Comparison of ENCODE assay signal across 8 cellular contexts in the genomic region with DNA sequence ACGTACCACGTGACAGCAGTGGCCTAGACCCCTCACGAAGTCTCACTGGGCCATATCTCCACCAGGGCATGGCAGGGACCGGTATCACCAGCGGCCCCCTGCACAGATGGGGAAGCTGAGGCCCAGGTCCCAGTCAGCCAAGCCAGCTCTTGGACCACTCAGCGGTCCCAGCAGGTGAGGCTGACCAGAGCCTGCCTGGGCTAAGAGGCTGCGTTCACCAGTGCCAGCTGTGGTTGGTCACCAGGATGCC. TPM values are rescaled to one million over a fixed set of nuclear protein-coding genes. Genes with fewer than 3 reads are reported as not detected.
DNase-seq lines count a peak whose midpoint lies in the region; ATAC-seq and TF ChIP-seq lines count a peak whose summit lies in the region.

No MANE protein-coding gene starts in this region.

- H3K27ac ChIP-seq in KMS-11: no peak overlapping the region
- peak overlapping the region; percentile 94 for H3K27ac ChIP-seq in cingulate gyrus (ENCODE audit: low read depth, low read length)

- H3K79me2 ChIP-seq in KMS-11 (ENCODE audit: insufficient read depth, low read depth): no peaks in the 10 kb centered on the region

- DNase-seq in BJ (ENCODE audit: low read depth) (no peak), neural crest cell (ENCODE audit: low read depth, low spot score) (no peak), OCI-M2 (lab: John Stamatoyannopoulos, UW; ENCODE audit: unreplicated experiment) (no peak), COLO829 (ENCODE audit: low spot score) (no peak), cerebellar nuclear complex (lab: John Stamatoyannopoulos, UW) (no peak)

- H3K9me3 Mint-ChIP-seq in neural crest cell: no peaks in the 10 kb centered on the region

- H3K4me1 ChIP-seq in KMS-11 (ENCODE audit: low read depth, poor library complexity, severe bottlenecking): peaks cover 28% of the 10 kb centered on the region

- ATAC-seq in GM19035 (IDR thresholded peaks at IDR 0.05; ENCODE audit: unreplicated experiment): no peak

- CTCF ChIA-PET in BJ (lab: Yijun Ruan, JAX): interaction anchor here (1.3 kb wide), 2 partner anchors 14 to 124 kb away, joined by 4 to 6 read pairs; no protein-coding TSS in a partner anchor

- POLR2A ChIA-PET in BJ (lab: Charles Lee): interaction anchor here (0.7 kb wide), 1 partner anchor 9 kb away, joined by 3 read pairs; no protein-coding TSS in a partner anchor

- H3K27ac Mint-ChIP-seq in neural crest cell (ENCODE audit: unreplicated experiment): no peak overlapping the region

- peak overlapping the region; percentile 62 for H3K4me3 Mint-ChIP-seq in neural crest cell

- H3K4me2 ChIP-seq in KMS-11: peak overlapping the region; percentile 71

- H3K4me3 ChIP-seq in BJ (ENCODE audit: low read depth, low read length) (peak overlapping the region; percentile 26; the same call in 1 of the 2 replicates), KMS-11 (IDR thresholded peaks at IDR 0.05; ENCODE audit: insufficient read depth, low read depth, low read length) (no peak overlapping the region)

- peak overlapping the region; percentile 78; the same call in 1 of the 2 replicates for H2AFZ ChIP-seq in KMS-11 (ENCODE audit: low read depth)

- H3K9ac ChIP-seq in KMS-11: no peak overlapping the region; the same call in 1 of the 2 replicates

- TF ChIP-seq CTCF in BJ (IDR thresholded peaks at IDR 0.05; ENCODE audit: insufficient read depth, low read depth, low read length) (no peak), KMS-11 (conservative IDR thresholded peaks at IDR 0.05; ENCODE audit: low read depth, low read length) (no peak), neural crest cell (conservative IDR thresholded peaks at IDR 0.05) (no peak)

- no peaks in the 10 kb centered on the region for H4K20me1 ChIP-seq in KMS-11 (ENCODE audit: insufficient read depth)

- peaks cover 16% of the 10 kb centered on the region for H3K4me1 Mint-ChIP-seq in neural crest cell

- no peaks in the 10 kb centered on the region for H3K27me3 Mint-ChIP-seq in neural crest cell (ENCODE audit: low read depth)

- peaks cover 3% of the 10 kb centered on the region for H3K36me3 Mint-ChIP-seq in neural crest cell (ENCODE audit: low read depth)

- H3K27me3 ChIP-seq in BJ (ENCODE audit: control insufficient read depth, insufficient read depth, low read length): no peaks in the 10 kb centered on the region; the same call in 1 of the 2 replicates
- peaks cover 29% of the 10 kb centered on the region for H3K27me3 ChIP-seq in KMS-11 (ENCODE audit: insufficient read depth, low read depth)

- peaks cover 5% of the 10 kb centered on the region for H3K36me3 ChIP-seq in BJ (ENCODE audit: control insufficient read depth, insufficient read depth, low read length)
- peaks cover 4% of the 10 kb centered on the region; the same call in 1 of the 2 replicates for H3K36me3 ChIP-seq in KMS-11 (ENCODE audit: insufficient read depth)

RNA-seq across cellular contexts. Expression of gene MRGBP, which starts 2.6 kb away (rescaled TPM):
- polyA plus RNA-seq in BJ (2011; rRNA removed): 13.5 and 15.3 TPM in 2 replicates
- polyA minus RNA-seq in BJ (2011; rRNA and poly(A)+ RNA removed): 8.6 and 10.5 TPM in 2 replicates
- total RNA-seq in neural crest cell: 19.4 and 22.2 TPM in 2 replicates

RNA-seq across cellular contexts. Expression of gene OGFR, which starts 11.0 kb away (rescaled TPM):
- 25.6 and 34.2 TPM in 2 replicates for polyA plus RNA-seq in BJ (2011; rRNA removed)
- 18.9 and 26.4 TPM in 2 replicates for polyA minus RNA-seq in BJ (2011; rRNA and poly(A)+ RNA removed)
- 36.7 and 38.5 TPM in 2 replicates for total RNA-seq in neural crest cell

RNA-seq across cellular contexts. Expression of gene COL9A3, which starts 23.2 kb away (rescaled TPM):
- 0.21 and 0.34 TPM in 2 replicates for polyA plus RNA-seq in BJ (2011; rRNA removed)
- not detected in 2 replicates for polyA minus RNA-seq in BJ (2011; rRNA and poly(A)+ RNA removed)
- total RNA-seq in neural crest cell: 3.8 and 4.6 TPM in 2 replicates
